ENCODE assay signal across 10 cellular contexts in genomic region chr1:45864124-45864721, GRCh38.
DNase-seq lines count a peak whose midpoint lies in the region; ATAC-seq, FAIRE-seq and TF ChIP-seq lines count a peak whose summit lies in the region.
"Had no signal": no experiment of that assay in that cellular context is flagged by ENCODE, and none has a peak within 500 bp of the region (broad histone marks: within the 10 kb centered on the region; RNA-seq: fewer than 3 reads in every experiment).

No MANE protein-coding gene starts in this region.

- DNase-seq in A549 (ENCODE audit: low read depth in 1 of 2, low spot score in 1 of 2) (no peak), HT-29 (ENCODE audit: low spot score) (peak; percentile 3), adipocyte (ENCODE audit: low read depth) (no peak), H9 (no peak), 8988T (no peak)
- no peak for DNase-seq in stimulated activated CD4-positive, alpha-beta T cell treated with anti-CD3 and anti-CD28 coated beads, Interleukin-15, amount 100 ng/mL, for 24 hours

- H3K4me3 ChIP-seq in A549 (no peak overlapping the region), adipocyte (ENCODE audit: low read length) (peak overlapping the region; percentile 75), mesodermal cell (ENCODE audit: extremely low read depth, insufficient read depth, low read length, poor library complexity, severe bottlenecking) (no peak overlapping the region)

- H4K5ac ChIP-seq in H9 (ENCODE audit: insufficient read length, low read depth, low read length) = no peak overlapping the region

- H3K36me3 Mint-ChIP-seq in H9 (ENCODE audit: insufficient read depth in 1 of 3, low read depth in 3 of 3) = no peaks in the 10 kb centered on the region

- H3K4me2 ChIP-seq in A549 (peak overlapping the region; percentile 30; the same call in 2 of the 3 replicates), H9 (ENCODE audit: insufficient read depth, insufficient read length, low read length) (no peak overlapping the region)

- H3K36me3 ChIP-seq in adipocyte (ENCODE audit: control insufficient read depth, insufficient read depth, low read length, severe bottlenecking) (no peaks in the 10 kb centered on the region), mesodermal cell (ENCODE audit: control insufficient read depth, insufficient read depth, low read length) (no peaks in the 10 kb centered on the region)

- no peak overlapping the region for H3K56ac ChIP-seq in H9 (ENCODE audit: insufficient read length, low read depth, low read length)

- no peak overlapping the region for H2BK15ac ChIP-seq in H9 (ENCODE audit: low read depth, low read length)

- H3K18ac ChIP-seq in H9 (ENCODE audit: insufficient read length, low read depth, low read length) = no peak overlapping the region

- H3K9ac ChIP-seq in adipocyte (ENCODE audit: low read length) (peak overlapping the region; percentile 30), H9 (ENCODE audit: extremely low read depth, insufficient read length, low read length) (no peak overlapping the region)

- H3K27me3 ChIP-seq in adipocyte (replicated peaks; ENCODE audit: control insufficient read depth, insufficient read depth, low read length) (no peaks in the 10 kb centered on the region), H9 (ENCODE audit: insufficient read depth, low read length) (no peaks in the 10 kb centered on the region)

- no peaks in the 10 kb centered on the region for H3K23me2 ChIP-seq in H9 (ENCODE audit: insufficient read length, low read depth, low read length, poor library complexity, severe bottlenecking)

- ATAC-seq in A549 (no peak), GM21619 (IDR thresholded peaks at IDR 0.05; ENCODE audit: unreplicated experiment) (no peak)
- ATAC-seq: stimulated activated memory B cell treated with anti-CD40 and anti-IgM and Interleukin-4, amounts not matched to agents 10 μg/mL and 1 μg/mL and 100 μg/mL, for 72 hours had no signal

- WGBS in A549 (ENCODE audit: missing lambda C conversion rate) = 76% methylated on average over 10 of the region's 10 CpGs
- WGBS in mesodermal cell (ENCODE audit: insufficient coverage in 2 of 2), 2 experiments = 90 to 92% methylated on average over 10 of the region's 10 CpGs
- no CpG with 5 or more reads among the region's 10 CpGs for WGBS in H9 (ENCODE audit: extremely low coverage, insufficient read length, low lambda C conversion rate)

- H3K4me1 ChIP-seq in A549 (peaks cover 38% of the 10 kb centered on the region), adipocyte (ENCODE audit: control insufficient read depth, insufficient read depth, low read length) (no peaks in the 10 kb centered on the region), mesodermal cell (ENCODE audit: control insufficient read depth, insufficient read depth, low read length, poor library complexity, severe bottlenecking) (peaks cover 17% of the 10 kb centered on the region), H9 (ENCODE audit: insufficient read depth, low read length) (no peaks in the 10 kb centered on the region)

- no peak for TF ChIP-seq CTCF in A549 (IDR thresholded peaks at IDR 0.05)
- TF ChIP-seq CTCF in H9 (conservative IDR thresholded peaks at IDR 0.05) = no peak

- no peak overlapping the region for H2BK5ac ChIP-seq in H9 (ENCODE audit: insufficient read length, low read length)

- peak overlapping the region in 1 of 3 experiments; percentile 32; a peak in 1 of 7 replicates for H3K27ac Mint-ChIP-seq in H9
- H3K27ac Mint-ChIP-seq: stimulated activated memory B cell treated with anti-CD40 and anti-IgM and Interleukin-4, amounts not matched to agents 10 μg/mL and 1 μg/mL and 100 μg/mL, for 72 hours had no signal

- H3K27me3 Mint-ChIP-seq in H9 (ENCODE audit: low read depth) = no peaks in the 10 kb centered on the region
- H3K27me3 Mint-ChIP-seq: stimulated activated memory B cell treated with anti-CD40 and anti-IgM and Interleukin-4, amounts not matched to agents 10 μg/mL and 1 μg/mL and 100 μg/mL, for 72 hours had no signal

- no peak overlapping the region for H4K8ac ChIP-seq in H9 (replicated peaks; ENCODE audit: insufficient read length, low read depth, low read length)

- H3K9me3 ChIP-seq in A549 (no peaks in the 10 kb centered on the region), adipocyte (ENCODE audit: control insufficient read depth, low read length) (no peaks in the 10 kb centered on the region), mesodermal cell (ENCODE audit: control insufficient read depth, low read length) (no peaks in the 10 kb centered on the region), H9 (ENCODE audit: control insufficient read depth, low read depth, low read length) (no peaks in the 10 kb centered on the region)

- no peak overlapping the region for H3K23ac ChIP-seq in H9 (ENCODE audit: insufficient read length, low read depth, low read length)

- no peak for TF ChIP-seq RAD21 in A549 (conservative IDR thresholded peaks at IDR 0.05 in 1 of 2, IDR thresholded peaks at IDR 0.05 in 1 of 2)

- no peak overlapping the region for H4K91ac ChIP-seq in H9 (ENCODE audit: insufficient read length, low read depth, low read length)

- 0 out of 2 replicates have a peak, but pooled peaks cover 3% of the 10 kb centered on the region for H3K79me2 ChIP-seq in H9 (ENCODE audit: insufficient read depth, low read length)

- no peak for TF ChIP-seq POLR2A in A549 (IDR thresholded peaks at IDR 0.05; ENCODE audit: low read length)

- no peak overlapping the region for H3K27ac ChIP-seq in A549
- peak overlapping the region; percentile 30 for H3K27ac ChIP-seq in mesodermal cell (ENCODE audit: low read depth, low read length, severe bottlenecking)
- no peak overlapping the region for H3K27ac ChIP-seq in H9 (ENCODE audit: insufficient read length, low read depth, low read length)

- TF ChIP-seq EP300 in A549 (IDR thresholded peaks at IDR 0.05) = no peak

- peaks cover 14 to 26% of the 10 kb centered on the region in 2 experiments for H3K4me1 Mint-ChIP-seq in H9

- H3K9me3 Mint-ChIP-seq in H9 = no peaks in the 10 kb centered on the region
- H3K9me3 Mint-ChIP-seq: stimulated activated memory B cell treated with anti-CD40 and anti-IgM and Interleukin-4, amounts not matched to agents 10 μg/mL and 1 μg/mL and 100 μg/mL, for 72 hours had no signal

- no peak overlapping the region for H2AFZ ChIP-seq in H9 (ENCODE audit: low read length)

- H3T11ph ChIP-seq in H9 (ENCODE audit: low read length) = no peak overlapping the region

- no peak overlapping the region for H2AK5ac ChIP-seq in H9 (ENCODE audit: insufficient read length, low read length)

- H3K4ac ChIP-seq in H9 (ENCODE audit: low read depth, low read length) = no peak overlapping the region

- no peaks in the 10 kb centered on the region for H4K20me1 ChIP-seq in H9 (ENCODE audit: control insufficient read depth, insufficient read depth, insufficient read length)

- CTCF ChIA-PET in A549 (lab: Yijun Ruan, JAX) = interaction anchor here (1.0 kb wide), 1 partner anchor 17 kb away, joined by 3 read pairs; no protein-coding TSS in a partner anchor

- H3K79me1 ChIP-seq in H9 (ENCODE audit: insufficient read depth, low read depth, low read length, poor library complexity, severe bottlenecking) = no peaks in the 10 kb centered on the region

- POLR2A ChIA-PET in A549 (lab: Yijun Ruan, JAX) = no interaction called here

- no peak overlapping the region for H3K14ac ChIP-seq in H9 (ENCODE audit: insufficient read depth, low read length)

- no peak overlapping the region for H2BK12ac ChIP-seq in H9 (ENCODE audit: insufficient read length, low read depth, low read length)

- no peak overlapping the region for H2BK20ac ChIP-seq in H9 (ENCODE audit: low read depth, low read length, poor library complexity, severe bottlenecking)

- H3K4me3 Mint-ChIP-seq in H9 = no peak overlapping the region
- H3K4me3 Mint-ChIP-seq: stimulated activated memory B cell treated with anti-CD40 and anti-IgM and Interleukin-4, amounts not matched to agents 10 μg/mL and 1 μg/mL and 100 μg/mL, for 72 hours had no signal

- no peak overlapping the region for H2BK120ac ChIP-seq in H9 (ENCODE audit: low read depth, low read length, poor library complexity, severe bottlenecking)

- FAIRE-seq in A549 (lab: Jason Lieb, UNC) = no peak
- FAIRE-seq: GM19239 had no signal

TF ChIP-seq in A549, 52 proteins besides CTCF, POLR2A, EP300 and RAD21:
- TF ChIP-seq MAFK (IDR thresholded peaks at IDR 0.05; ENCODE audit: partially characterized antibody) (peak; percentile 59), CEBPB (IDR thresholded peaks at IDR 0.05) (no peak)
